ENCODE assay signal across 12 cellular contexts in the genomic region with DNA sequence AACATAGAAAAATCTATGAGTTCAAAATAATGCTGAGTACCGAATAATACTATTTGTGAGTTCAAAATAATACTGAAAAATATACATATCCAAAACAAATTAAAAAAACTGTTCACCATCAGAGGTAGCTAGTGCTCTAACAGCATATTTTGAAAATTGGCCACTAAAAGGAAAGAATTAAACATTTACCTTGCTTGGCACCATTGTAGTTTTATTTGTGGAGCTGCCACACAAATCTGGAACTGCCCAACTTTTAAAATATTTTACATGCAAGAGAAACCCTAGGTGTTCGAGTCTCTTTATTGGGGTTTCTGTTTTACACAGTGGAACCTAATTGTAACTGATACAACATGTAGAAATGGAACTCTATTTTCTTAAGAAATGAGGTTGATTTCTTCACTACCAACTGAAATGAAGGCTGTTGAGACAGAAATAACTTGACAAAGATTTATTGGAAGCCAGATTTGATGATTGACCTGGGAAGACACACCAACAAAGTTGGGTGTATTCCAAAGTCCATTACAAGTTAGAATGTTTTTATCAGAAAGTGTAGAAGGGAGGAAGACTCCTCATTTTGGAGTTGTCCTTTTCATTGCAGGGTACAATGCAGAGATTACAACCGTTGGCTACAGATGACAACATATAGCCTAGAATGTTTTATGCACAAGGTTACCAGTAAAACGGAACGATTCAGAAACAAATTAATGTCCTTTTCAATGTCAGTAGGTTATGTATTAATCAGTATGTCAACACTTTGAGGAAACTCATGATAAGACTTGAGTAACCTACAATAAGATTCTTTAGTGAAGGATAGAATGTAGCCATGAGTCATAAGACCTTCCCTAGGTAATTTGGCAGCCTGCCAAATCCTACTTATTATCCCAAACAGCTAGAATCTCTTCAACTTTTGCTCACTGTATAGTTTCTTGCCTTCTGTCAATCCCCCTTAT.
A peak's percentile ranks its signal among the peaks of the same experiment; 100 is the strongest.
DNase-seq lines count a peak whose midpoint lies in the region; ATAC-seq and TF ChIP-seq lines count a peak whose summit lies in the region.
"Had no signal": no experiment of that assay in that cellular context is flagged by ENCODE, and none has a peak within 500 bp of the region (broad histone marks: within the 10 kb centered on the region; RNA-seq: fewer than 3 reads in every experiment).

No MANE protein-coding gene starts in this region.

- no peaks in the 10 kb centered on the region for H3K9me3 Mint-ChIP-seq in activated T-cell treated with anti-CD3 and anti-CD28 coated beads, Interleukin-2, amount 50 U/mL, for 24 hours
- H3K9me3 Mint-ChIP-seq: CD8-positive, alpha-beta T cell; GM23338 had no signal

- no peaks in the 10 kb centered on the region for H3K36me3 ChIP-seq in esophagus squamous epithelium

- H3K9me3 ChIP-seq in esophagus squamous epithelium: no peaks in the 10 kb centered on the region

- 51 to 61% methylated on average over 5 of the region's 5 CpGs for WGBS in esophagus squamous epithelium, 2 donors

- intact Hi-C loops in esophagus squamous epithelium (cut with DNase I): no loop called here

- H3K4me3 Mint-ChIP-seq in activated T-cell treated with anti-CD3 and anti-CD28 coated beads, Interleukin-2, amount 50 U/mL, for 24 hours: no peak overlapping the region
- H3K4me3 Mint-ChIP-seq: CD8-positive, alpha-beta T cell; GM23338 had no signal

- peak; percentile 82 for ATAC-seq in left lobe of liver
- ATAC-seq in GM21723 (IDR thresholded peaks at IDR 0.05; ENCODE audit: unreplicated experiment): no peak
- ATAC-seq: CD8-positive, alpha-beta T cell; GM23338 had no signal

- H3K36me3 Mint-ChIP-seq in activated T-cell treated with anti-CD3 and anti-CD28 coated beads, Interleukin-2, amount 50 U/mL, for 24 hours (ENCODE audit: low read depth): no peaks in the 10 kb centered on the region
- H3K36me3 Mint-ChIP-seq: CD8-positive, alpha-beta T cell had no signal

- H3K4me1 ChIP-seq in esophagus squamous epithelium: peaks cover 0 to 10% (median 7%) of the 10 kb centered on the region in 3 donors

- in situ Hi-C loops in astrocyte of the spinal cord (cut with HindIII; ENCODE audit: low sequenced_read_pairs): no loop called here

- no peak for TF ChIP-seq CTCF in astrocyte of the spinal cord (IDR thresholded peaks at IDR 0.05; ENCODE audit: low read depth, low read length)
- TF ChIP-seq CTCF in esophagus squamous epithelium (IDR thresholded peaks at IDR 0.05): no peak

- peaks cover 18% of the 10 kb centered on the region for H3K27me3 Mint-ChIP-seq in activated T-cell treated with anti-CD3 and anti-CD28 coated beads, Interleukin-2, amount 50 U/mL, for 24 hours

- H3K27ac Mint-ChIP-seq in activated T-cell treated with anti-CD3 and anti-CD28 coated beads, Interleukin-2, amount 50 U/mL, for 24 hours: no peak overlapping the region
- H3K27ac Mint-ChIP-seq: CD8-positive, alpha-beta T cell; GM23338 had no signal

- TF ChIP-seq POLR2A in esophagus squamous epithelium (IDR thresholded peaks at IDR 0.05): no peak

- H3K27ac ChIP-seq in esophagus squamous epithelium: no peak overlapping the region

- no peak overlapping the region for H3K4me3 ChIP-seq in astrocyte of the spinal cord (ENCODE audit: low read depth, low read length)
- H3K4me3 ChIP-seq in esophagus squamous epithelium: no peak overlapping the region
- H3K4me3 ChIP-seq: GM23338 had no signal

- H3K27me3 ChIP-seq in esophagus squamous epithelium: no peaks in the 10 kb centered on the region

- peak; percentile 9 for DNase-seq in COR-L47 (lab: John Stamatoyannopoulos, UW)
- peak; percentile 78 for DNase-seq in HT1080 (ENCODE audit: low read depth)
- DNase-seq in astrocyte of the spinal cord (ENCODE audit: low read depth, low spot score): peak; percentile 23
- DNase-seq in left lobe of liver (ENCODE audit: low spot score): no peak
- DNase-seq in esophagus squamous epithelium (lab: John Stamatoyannopoulos, UW): no peak
- no peak for DNase-seq in activated T-cell treated with anti-CD3 and anti-CD28 coated beads, Interleukin-2, amount 50 U/mL, for 24 hours
- no peak for DNase-seq in activated CD4-positive, alpha-beta T cell treated with anti-CD3 and anti-CD28 coated beads, Interleukin-2, amount 50 U/mL, for 1 hour
- DNase-seq: activated naive CD4-positive, alpha-beta T cell treated with Interleukin-2 at 50 U/mL for 16 hours; CD8-positive, alpha-beta T cell; NCI-H774 had no signal

- no peaks in the 10 kb centered on the region for H3K4me1 Mint-ChIP-seq in activated T-cell treated with anti-CD3 and anti-CD28 coated beads, Interleukin-2, amount 50 U/mL, for 24 hours (ENCODE audit: low read depth)
- H3K4me1 Mint-ChIP-seq: GM23338 had no signal

Comparison
In these comparisons a context has a peak if more than half of its experiments do, and no peak if none do; other contexts are left out.
1. DNase-seq: peak in COR-L47 (single experiment), HT1080 (single experiment) and astrocyte of the spinal cord (single experiment); none in left lobe of liver (single experiment), esophagus squamous epithelium (single experiment), activated T-cell treated with anti-CD3 and anti-CD28 coated beads, Interleukin-2, amount 50 U/mL, for 24 hours (single experiment) and activated CD4-positive, alpha-beta T cell treated with anti-CD3 and anti-CD28 coated beads, Interleukin-2, amount 50 U/mL, for 1 hour (single experiment).